In the genomic region with DNA sequence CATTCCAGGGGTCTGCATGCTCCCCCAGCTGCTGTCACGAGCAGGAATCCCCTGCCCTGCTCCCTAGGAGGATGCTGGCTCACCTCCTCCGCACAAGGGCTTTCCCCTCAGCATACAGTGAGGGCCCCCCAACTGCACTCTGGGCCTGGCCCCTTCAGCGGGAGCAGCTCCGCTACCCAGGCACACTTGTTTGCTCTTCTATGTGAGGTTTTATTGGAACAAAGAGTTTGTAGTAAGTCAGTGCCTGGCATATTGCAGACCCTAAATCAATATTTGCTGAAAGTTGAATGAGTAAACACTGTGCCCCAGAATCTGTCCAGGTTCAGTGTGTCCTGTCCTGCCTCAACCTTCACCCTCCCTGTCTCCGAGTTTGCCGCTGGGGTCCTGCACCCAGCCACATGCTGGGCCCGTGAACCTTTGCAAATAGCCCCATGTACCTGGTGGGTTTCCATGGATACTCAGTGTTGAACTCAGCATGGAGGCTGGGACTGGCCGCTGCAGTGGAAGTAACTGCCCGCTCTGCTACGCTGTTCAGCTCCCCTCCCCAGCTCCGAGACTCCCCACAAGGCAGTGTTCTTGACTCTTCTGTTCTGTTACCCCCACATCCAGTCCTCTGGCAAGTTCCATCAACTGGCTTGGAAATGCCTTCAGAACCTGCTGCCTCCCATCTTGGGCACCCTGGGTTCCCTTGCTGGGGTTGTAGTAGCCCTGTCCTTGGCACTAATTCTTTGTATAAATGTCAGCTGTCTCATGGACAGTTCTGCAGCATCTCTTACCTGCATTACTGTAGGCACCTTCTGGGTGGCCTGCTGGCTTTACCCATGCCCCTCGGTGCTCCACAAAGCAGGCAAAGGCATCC, we compare ENCODE assay signal across 1 cellular context.
A peak's percentile ranks its signal among the peaks of the same experiment; 100 is the strongest.
TF ChIP-seq lines count a peak whose summit lies in the region.

No MANE protein-coding gene starts in this region.

TF ChIP-seq in HepG2, 621 proteins besides CTCF, POLR2A, EP300 and RAD21 (continued from another document):
- TF ChIP-seq, protein P1, sequence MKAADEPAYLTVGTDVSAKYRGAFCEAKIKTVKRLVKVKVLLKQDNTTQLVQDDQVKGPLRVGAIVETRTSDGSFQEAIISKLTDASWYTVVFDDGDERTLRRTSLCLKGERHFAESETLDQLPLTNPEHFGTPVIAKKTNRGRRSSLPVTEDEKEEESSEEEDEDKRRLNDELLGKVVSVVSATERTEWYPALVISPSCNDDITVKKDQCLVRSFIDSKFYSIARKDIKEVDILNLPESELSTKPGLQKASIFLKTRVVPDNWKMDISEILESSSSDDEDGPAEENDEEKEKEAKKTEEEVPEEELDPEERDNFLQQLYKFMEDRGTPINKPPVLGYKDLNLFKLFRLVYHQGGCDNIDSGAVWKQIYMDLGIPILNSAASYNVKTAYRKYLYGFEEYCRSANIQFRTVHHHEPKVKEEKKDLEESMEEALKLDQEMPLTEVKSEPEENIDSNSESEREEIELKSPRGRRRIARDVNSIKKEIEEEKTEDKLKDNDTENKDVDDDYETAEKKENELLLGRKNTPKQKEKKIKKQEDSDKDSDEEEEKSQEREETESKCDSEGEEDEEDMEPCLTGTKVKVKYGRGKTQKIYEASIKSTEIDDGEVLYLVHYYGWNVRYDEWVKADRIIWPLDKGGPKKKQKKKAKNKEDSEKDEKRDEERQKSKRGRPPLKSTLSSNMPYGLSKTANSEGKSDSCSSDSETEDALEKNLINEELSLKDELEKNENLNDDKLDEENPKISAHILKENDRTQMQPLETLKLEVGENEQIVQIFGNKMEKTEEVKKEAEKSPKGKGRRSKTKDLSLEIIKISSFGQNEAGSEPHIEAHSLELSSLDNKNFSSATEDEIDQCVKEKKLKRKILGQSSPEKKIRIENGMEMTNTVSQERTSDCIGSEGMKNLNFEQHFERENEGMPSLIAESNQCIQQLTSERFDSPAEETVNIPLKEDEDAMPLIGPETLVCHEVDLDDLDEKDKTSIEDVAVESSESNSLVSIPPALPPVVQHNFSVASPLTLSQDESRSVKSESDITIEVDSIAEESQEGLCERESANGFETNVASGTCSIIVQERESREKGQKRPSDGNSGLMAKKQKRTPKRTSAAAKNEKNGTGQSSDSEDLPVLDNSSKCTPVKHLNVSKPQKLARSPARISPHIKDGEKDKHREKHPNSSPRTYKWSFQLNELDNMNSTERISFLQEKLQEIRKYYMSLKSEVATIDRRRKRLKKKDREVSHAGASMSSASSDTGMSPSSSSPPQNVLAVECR (CRISPR knock-in tag; IDR thresholded peaks at IDR 0.05; ENCODE audit: borderline replicate concordance), result peak; percentile 72; the same call in 1 of the 2 replicates
- TF ChIP-seq, protein P2, sequence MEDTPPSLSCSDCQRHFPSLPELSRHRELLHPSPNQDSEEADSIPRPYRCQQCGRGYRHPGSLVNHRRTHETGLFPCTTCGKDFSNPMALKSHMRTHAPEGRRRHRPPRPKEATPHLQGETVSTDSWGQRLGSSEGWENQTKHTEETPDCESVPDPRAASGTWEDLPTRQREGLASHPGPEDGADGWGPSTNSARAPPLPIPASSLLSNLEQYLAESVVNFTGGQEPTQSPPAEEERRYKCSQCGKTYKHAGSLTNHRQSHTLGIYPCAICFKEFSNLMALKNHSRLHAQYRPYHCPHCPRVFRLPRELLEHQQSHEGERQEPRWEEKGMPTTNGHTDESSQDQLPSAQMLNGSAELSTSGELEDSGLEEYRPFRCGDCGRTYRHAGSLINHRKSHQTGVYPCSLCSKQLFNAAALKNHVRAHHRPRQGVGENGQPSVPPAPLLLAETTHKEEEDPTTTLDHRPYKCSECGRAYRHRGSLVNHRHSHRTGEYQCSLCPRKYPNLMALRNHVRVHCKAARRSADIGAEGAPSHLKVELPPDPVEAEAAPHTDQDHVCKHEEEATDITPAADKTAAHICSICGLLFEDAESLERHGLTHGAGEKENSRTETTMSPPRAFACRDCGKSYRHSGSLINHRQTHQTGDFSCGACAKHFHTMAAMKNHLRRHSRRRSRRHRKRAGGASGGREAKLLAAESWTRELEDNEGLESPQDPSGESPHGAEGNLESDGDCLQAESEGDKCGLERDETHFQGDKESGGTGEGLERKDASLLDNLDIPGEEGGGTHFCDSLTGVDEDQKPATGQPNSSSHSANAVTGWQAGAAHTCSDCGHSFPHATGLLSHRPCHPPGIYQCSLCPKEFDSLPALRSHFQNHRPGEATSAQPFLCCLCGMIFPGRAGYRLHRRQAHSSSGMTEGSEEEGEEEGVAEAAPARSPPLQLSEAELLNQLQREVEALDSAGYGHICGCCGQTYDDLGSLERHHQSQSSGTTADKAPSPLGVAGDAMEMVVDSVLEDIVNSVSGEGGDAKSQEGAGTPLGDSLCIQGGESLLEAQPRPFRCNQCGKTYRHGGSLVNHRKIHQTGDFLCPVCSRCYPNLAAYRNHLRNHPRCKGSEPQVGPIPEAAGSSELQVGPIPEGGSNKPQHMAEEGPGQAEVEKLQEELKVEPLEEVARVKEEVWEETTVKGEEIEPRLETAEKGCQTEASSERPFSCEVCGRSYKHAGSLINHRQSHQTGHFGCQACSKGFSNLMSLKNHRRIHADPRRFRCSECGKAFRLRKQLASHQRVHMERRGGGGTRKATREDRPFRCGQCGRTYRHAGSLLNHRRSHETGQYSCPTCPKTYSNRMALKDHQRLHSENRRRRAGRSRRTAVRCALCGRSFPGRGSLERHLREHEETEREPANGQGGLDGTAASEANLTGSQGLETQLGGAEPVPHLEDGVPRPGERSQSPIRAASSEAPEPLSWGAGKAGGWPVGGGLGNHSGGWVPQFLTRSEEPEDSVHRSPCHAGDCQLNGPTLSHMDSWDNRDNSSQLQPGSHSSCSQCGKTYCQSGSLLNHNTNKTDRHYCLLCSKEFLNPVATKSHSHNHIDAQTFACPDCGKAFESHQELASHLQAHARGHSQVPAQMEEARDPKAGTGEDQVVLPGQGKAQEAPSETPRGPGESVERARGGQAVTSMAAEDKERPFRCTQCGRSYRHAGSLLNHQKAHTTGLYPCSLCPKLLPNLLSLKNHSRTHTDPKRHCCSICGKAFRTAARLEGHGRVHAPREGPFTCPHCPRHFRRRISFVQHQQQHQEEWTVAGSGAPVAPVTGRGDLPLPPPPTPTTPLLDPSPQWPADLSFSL (CRISPR knock-in tag; IDR thresholded peaks at IDR 0.05), result no peak
- peak; percentile 38; the same call in 1 of the 2 replicates for TF ChIP-seq TARDBP (CRISPR knock-in tag; IDR thresholded peaks at IDR 0.05)
- TF ChIP-seq ZNF891 (CRISPR knock-in tag; IDR thresholded peaks at IDR 0.05), result peak; percentile 61; the same call in 1 of the 2 replicates
- no peak for TF ChIP-seq DNMT1 (CRISPR knock-in tag; IDR thresholded peaks at IDR 0.05)
- TF ChIP-seq, protein P3, sequence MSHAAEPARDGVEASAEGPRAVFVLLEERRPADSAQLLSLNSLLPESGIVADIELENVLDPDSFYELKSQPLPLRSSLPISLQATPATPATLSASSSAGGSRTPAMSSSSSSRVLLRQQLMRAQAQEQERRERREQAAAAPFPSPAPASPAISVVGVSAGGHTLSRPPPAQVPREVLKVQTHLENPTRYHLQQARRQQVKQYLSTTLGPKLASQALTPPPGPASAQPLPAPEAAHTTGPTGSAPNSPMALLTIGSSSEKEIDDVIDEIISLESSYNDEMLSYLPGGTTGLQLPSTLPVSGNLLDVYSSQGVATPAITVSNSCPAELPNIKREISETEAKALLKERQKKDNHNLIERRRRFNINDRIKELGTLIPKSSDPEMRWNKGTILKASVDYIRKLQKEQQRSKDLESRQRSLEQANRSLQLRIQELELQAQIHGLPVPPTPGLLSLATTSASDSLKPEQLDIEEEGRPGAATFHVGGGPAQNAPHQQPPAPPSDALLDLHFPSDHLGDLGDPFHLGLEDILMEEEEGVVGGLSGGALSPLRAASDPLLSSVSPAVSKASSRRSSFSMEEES (CRISPR knock-in tag; IDR thresholded peaks at IDR 0.05), result 0 out of 2 replicates have a peak, but pooled peaks have one; percentile 40
- peak; percentile 80; the same call in 1 of the 2 replicates for TF ChIP-seq ZSCAN12 (CRISPR knock-in tag; IDR thresholded peaks at IDR 0.05)
- TF ChIP-seq PCBP2 (optimal IDR thresholded peaks at IDR 0.05; ENCODE audit: low read depth, low read length, poor library complexity, severe bottlenecking), result no peak
- no peak for TF ChIP-seq ZNF781 (CRISPR knock-in tag; IDR thresholded peaks at IDR 0.05; ENCODE audit: borderline replicate concordance, not compliant biosample characterization)
- 0 out of 2 replicates have a peak, but pooled peaks have one; percentile 35 for TF ChIP-seq ZSCAN20 (CRISPR knock-in tag; IDR thresholded peaks at IDR 0.05; ENCODE audit: borderline replicate concordance)
- TF ChIP-seq, protein P4, sequence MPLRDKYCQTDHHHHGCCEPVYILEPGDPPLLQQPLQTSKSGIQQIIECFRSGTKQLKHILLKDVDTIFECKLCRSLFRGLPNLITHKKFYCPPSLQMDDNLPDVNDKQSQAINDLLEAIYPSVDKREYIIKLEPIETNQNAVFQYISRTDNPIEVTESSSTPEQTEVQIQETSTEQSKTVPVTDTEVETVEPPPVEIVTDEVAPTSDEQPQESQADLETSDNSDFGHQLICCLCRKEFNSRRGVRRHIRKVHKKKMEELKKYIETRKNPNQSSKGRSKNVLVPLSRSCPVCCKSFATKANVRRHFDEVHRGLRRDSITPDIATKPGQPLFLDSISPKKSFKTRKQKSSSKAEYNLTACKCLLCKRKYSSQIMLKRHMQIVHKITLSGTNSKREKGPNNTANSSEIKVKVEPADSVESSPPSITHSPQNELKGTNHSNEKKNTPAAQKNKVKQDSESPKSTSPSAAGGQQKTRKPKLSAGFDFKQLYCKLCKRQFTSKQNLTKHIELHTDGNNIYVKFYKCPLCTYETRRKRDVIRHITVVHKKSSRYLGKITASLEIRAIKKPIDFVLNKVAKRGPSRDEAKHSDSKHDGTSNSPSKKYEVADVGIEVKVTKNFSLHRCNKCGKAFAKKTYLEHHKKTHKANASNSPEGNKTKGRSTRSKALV (CRISPR knock-in tag; IDR thresholded peaks at IDR 0.05), result no peak
- no peak for TF ChIP-seq ZSCAN30 (CRISPR knock-in tag; IDR thresholded peaks at IDR 0.05)
- TF ChIP-seq MIER2 (CRISPR knock-in tag; IDR thresholded peaks at IDR 0.05), result 0 out of 2 replicates have a peak, but pooled peaks have one; percentile 22
- TF ChIP-seq ZNF34 (CRISPR knock-in tag; IDR thresholded peaks at IDR 0.05; ENCODE audit: borderline replicate concordance), result no peak
- TF ChIP-seq, protein P5, sequence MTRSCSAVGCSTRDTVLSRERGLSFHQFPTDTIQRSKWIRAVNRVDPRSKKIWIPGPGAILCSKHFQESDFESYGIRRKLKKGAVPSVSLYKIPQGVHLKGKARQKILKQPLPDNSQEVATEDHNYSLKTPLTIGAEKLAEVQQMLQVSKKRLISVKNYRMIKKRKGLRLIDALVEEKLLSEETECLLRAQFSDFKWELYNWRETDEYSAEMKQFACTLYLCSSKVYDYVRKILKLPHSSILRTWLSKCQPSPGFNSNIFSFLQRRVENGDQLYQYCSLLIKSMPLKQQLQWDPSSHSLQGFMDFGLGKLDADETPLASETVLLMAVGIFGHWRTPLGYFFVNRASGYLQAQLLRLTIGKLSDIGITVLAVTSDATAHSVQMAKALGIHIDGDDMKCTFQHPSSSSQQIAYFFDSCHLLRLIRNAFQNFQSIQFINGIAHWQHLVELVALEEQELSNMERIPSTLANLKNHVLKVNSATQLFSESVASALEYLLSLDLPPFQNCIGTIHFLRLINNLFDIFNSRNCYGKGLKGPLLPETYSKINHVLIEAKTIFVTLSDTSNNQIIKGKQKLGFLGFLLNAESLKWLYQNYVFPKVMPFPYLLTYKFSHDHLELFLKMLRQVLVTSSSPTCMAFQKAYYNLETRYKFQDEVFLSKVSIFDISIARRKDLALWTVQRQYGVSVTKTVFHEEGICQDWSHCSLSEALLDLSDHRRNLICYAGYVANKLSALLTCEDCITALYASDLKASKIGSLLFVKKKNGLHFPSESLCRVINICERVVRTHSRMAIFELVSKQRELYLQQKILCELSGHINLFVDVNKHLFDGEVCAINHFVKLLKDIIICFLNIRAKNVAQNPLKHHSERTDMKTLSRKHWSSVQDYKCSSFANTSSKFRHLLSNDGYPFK (CRISPR knock-in tag; IDR thresholded peaks at IDR 0.05; ENCODE audit: borderline replicate concordance), result 0 out of 2 replicates have a peak, but pooled peaks have one; percentile 14
- TF ChIP-seq ZNF558 (CRISPR knock-in tag; IDR thresholded peaks at IDR 0.05; ENCODE audit: borderline replicate concordance), result no peak
- TF ChIP-seq CBFB (CRISPR knock-in tag; IDR thresholded peaks at IDR 0.05), result peak; percentile 42; the same call in 1 of the 2 replicates
TF ChIP-seq in HepG2: peak in this region for 260.
